ENCODE assay signal across 10 cellular contexts in genomic region chr5:54742417-54742889, GRCh38.
DNase-seq lines count a peak whose midpoint lies in the region; TF ChIP-seq lines count a peak whose summit lies in the region.
"Had no signal": no experiment of that assay in that cellular context is flagged by ENCODE, and none has a peak within 500 bp of the region (broad histone marks: within the 10 kb centered on the region; RNA-seq: fewer than 3 reads in every experiment).

No MANE protein-coding gene starts in this region.

- H3K27ac ChIP-seq in mesenchymal stem cell (ENCODE audit: low read length, poor library complexity, severe bottlenecking), result peak overlapping the region; percentile 21
- H3K27ac ChIP-seq in ovary, result no peak overlapping the region

- no peak for TF ChIP-seq CTCF in ovary (IDR thresholded peaks at IDR 0.05)

- H3K27me3 ChIP-seq in mesenchymal stem cell (ENCODE audit: control insufficient read depth in 1 of 2, insufficient read depth in 1 of 2, low read length in 2 of 2), result no peaks in the 10 kb centered on the region
- no peaks in the 10 kb centered on the region for H3K27me3 ChIP-seq in ovary

- intact Hi-C loops in ovary (cut with DNase I), result no loop called here

- DNase-seq in COLO829 (ENCODE audit: low spot score) (peak; percentile 10), M059J (ENCODE audit: low read depth) (peak; percentile 97), dedifferentiated amniotic fluid mesenchymal stem cell (ENCODE audit: extremely low spot score) (peak; percentile 69), mesenchymal stem cell (peak; percentile 62), ovary (no peak), activated gamma-delta T cell (lab: John Stamatoyannopoulos, UW) (no peak), ecto neural progenitor cell (ENCODE audit: low spot score) (no peak), NOMO-1 (lab: John Stamatoyannopoulos, UW; ENCODE audit: unreplicated experiment in 2 of 2) (no peak)
- DNase-seq: Karpas-422, natural killer cell had no signal

- H3K4me2 ChIP-seq in mesenchymal stem cell (ENCODE audit: low read length, poor library complexity, severe bottlenecking), result no peak overlapping the region

- H3K9ac ChIP-seq in mesenchymal stem cell (ENCODE audit: low read length), result peak overlapping the region; percentile 81

- H3K79me1 ChIP-seq in mesenchymal stem cell (replicated peaks; ENCODE audit: low read length, poor library complexity, severe bottlenecking), result no peaks in the 10 kb centered on the region

- H4K8ac ChIP-seq in mesenchymal stem cell (ENCODE audit: low read length), result peak overlapping the region; percentile 52

- peak overlapping the region; percentile 36 for H4K91ac ChIP-seq in mesenchymal stem cell (ENCODE audit: low read length)

- H3K4me3 ChIP-seq in mesenchymal stem cell (ENCODE audit: insufficient read depth in 1 of 2, low read depth in 1 of 2, low read length in 2 of 2) (no peak overlapping the region), ovary (no peak overlapping the region)

- H3K23ac ChIP-seq in mesenchymal stem cell (ENCODE audit: low read length in 2 of 2), result no peak overlapping the region

- peak overlapping the region; percentile 57 to 68 for H3K4ac ChIP-seq in mesenchymal stem cell (ENCODE audit: low read depth in 1 of 2, low read length in 2 of 2)

- H2BK15ac ChIP-seq in mesenchymal stem cell (ENCODE audit: low read depth, poor library complexity, severe bottlenecking), result peak overlapping the region; percentile 36

- TF ChIP-seq POLR2A in ovary (IDR thresholded peaks at IDR 0.05), result no peak

- H3K14ac ChIP-seq in mesenchymal stem cell (ENCODE audit: low read length in 2 of 2), result no peak overlapping the region

- H3K4me1 ChIP-seq in mesenchymal stem cell (ENCODE audit: control insufficient read depth, insufficient read depth, low read depth, low read length), result peaks cover 12% of the 10 kb centered on the region
- peaks cover 4% of the 10 kb centered on the region for H3K4me1 ChIP-seq in ovary (ENCODE audit: insufficient read depth)

- H3K9me3 ChIP-seq in mesenchymal stem cell (ENCODE audit: control insufficient read depth, low read length) (no peaks in the 10 kb centered on the region), ovary (no peaks in the 10 kb centered on the region)

- 13% methylated on average over 7 of the region's 7 CpGs for WGBS in mesenchymal stem cell
- 41 to 49% (median 48%) methylated on average over 7 of the region's 7 CpGs for WGBS in ovary, 3 donors

- H2BK12ac ChIP-seq in mesenchymal stem cell (ENCODE audit: low read length in 2 of 2), result peak overlapping the region; percentile 78 to 87

- H3K18ac ChIP-seq in mesenchymal stem cell (ENCODE audit: low read depth in 1 of 2, low read length in 2 of 2), result peak overlapping the region; percentile 74 to 89

- H2AFZ ChIP-seq in mesenchymal stem cell (ENCODE audit: low read depth, low read length), result no peak overlapping the region

- no peaks in the 10 kb centered on the region for H3K36me3 ChIP-seq in mesenchymal stem cell (ENCODE audit: control insufficient read depth in 1 of 2, insufficient read depth in 2 of 2, low read depth in 1 of 2, low read length in 2 of 2)
- H3K36me3 ChIP-seq in ovary, result no peaks in the 10 kb centered on the region

- no peak for TF ChIP-seq EP300 in ovary (IDR thresholded peaks at IDR 0.05)

- H2BK120ac ChIP-seq in mesenchymal stem cell (ENCODE audit: low read depth, low read length), result peak overlapping the region; percentile 56

- no peak overlapping the region for H2BK5ac ChIP-seq in mesenchymal stem cell (ENCODE audit: low read depth, low read length, poor library complexity, severe bottlenecking)

- H2AK5ac ChIP-seq in mesenchymal stem cell (ENCODE audit: low read length, severe bottlenecking), result no peak overlapping the region

Comparison
In these comparisons a context has a peak if more than half of its experiments do, and no peak if none do; other contexts are left out.
1. DNase-seq: peak in COLO829 (single experiment), M059J (single experiment), dedifferentiated amniotic fluid mesenchymal stem cell (single experiment) and mesenchymal stem cell (single experiment); none in ovary (0 of 5), activated gamma-delta T cell (single experiment), ecto neural progenitor cell (single experiment) and NOMO-1 (0 of 2).